14 cellular contexts compared by ENCODE assay signal in genomic region chr6:54010340-54011276, GRCh38.
DNase-seq lines count a peak whose midpoint lies in the region; ATAC-seq and TF ChIP-seq lines count a peak whose summit lies in the region.
"Had no signal": no experiment of that assay in that cellular context is flagged by ENCODE, and none has a peak within 500 bp of the region (broad histone marks: within the 10 kb centered on the region; RNA-seq: fewer than 3 reads in every experiment).

No MANE protein-coding gene starts in this region.

- H3K9me2 ChIP-seq in SK-N-SH = no peaks in the 10 kb centered on the region; the same call in 1 of the 2 replicates

- TF ChIP-seq CTCF in SK-N-SH (IDR thresholded peaks at IDR 0.05) (no peak), neural progenitor cell (IDR thresholded peaks at IDR 0.05) (no peak)

- WGBS in SK-N-SH (ENCODE audit: low lambda C conversion rate) = 3% methylated on average over 7 of the region's 7 CpGs

- H3K9me3 Mint-ChIP-seq in neural progenitor cell = no peaks in the 10 kb centered on the region
- H3K9me3 Mint-ChIP-seq in activated T-cell treated with anti-CD3 and anti-CD28 coated beads, Interleukin-2, amount 50 U/mL, for 72 hours = no peaks in the 10 kb centered on the region

- peaks cover 11% of the 10 kb centered on the region for H3K4me1 Mint-ChIP-seq in neural progenitor cell
- no peaks in the 10 kb centered on the region for H3K4me1 Mint-ChIP-seq in activated T-cell treated with anti-CD3 and anti-CD28 coated beads, Interleukin-2, amount 50 U/mL, for 72 hours (ENCODE audit: low read depth)

- no peaks in the 10 kb centered on the region for H3K36me3 Mint-ChIP-seq in neural progenitor cell
- no peaks in the 10 kb centered on the region for H3K36me3 Mint-ChIP-seq in activated T-cell treated with anti-CD3 and anti-CD28 coated beads, Interleukin-2, amount 50 U/mL, for 72 hours (ENCODE audit: insufficient read depth in 2 of 2)

- H2AFZ ChIP-seq in SK-N-SH (ENCODE audit: low read depth) = no peak overlapping the region
- peak overlapping the region; percentile 31 for H2AFZ ChIP-seq in neural progenitor cell (replicated peaks)

- TF ChIP-seq RAD21 in SK-N-SH (IDR thresholded peaks at IDR 0.05; ENCODE audit: low read length) = no peak

- no peak overlapping the region for H3K27ac Mint-ChIP-seq in neural progenitor cell
- no peak overlapping the region for H3K27ac Mint-ChIP-seq in activated T-cell treated with anti-CD3 and anti-CD28 coated beads, Interleukin-2, amount 50 U/mL, for 72 hours
- H3K27ac Mint-ChIP-seq: effector memory CD8-positive, alpha-beta T cell had no signal

- POLR2A ChIA-PET in SK-N-SH (lab: Yijun Ruan, JAX) = no interaction called here

- no peaks in the 10 kb centered on the region for H3F3A ChIP-seq in SK-N-SH (replicated peaks; ENCODE audit: insufficient read depth)
- no peaks in the 10 kb centered on the region for H3F3A ChIP-seq in neural progenitor cell (ENCODE audit: low read depth)

- H3K4me3 ChIP-seq in SK-N-SH (ENCODE audit: low read depth in 2 of 2, low read length in 1 of 2) (no peak overlapping the region), neural progenitor cell (no peak overlapping the region), MG63 (no peak overlapping the region)

- H3K27ac ChIP-seq in SK-N-SH (ENCODE audit: low read depth in 2 of 2, low read length in 1 of 2) (no peak overlapping the region; a peak in 1 of 4 replicates), neural progenitor cell (no peak overlapping the region)

- H3K79me2 ChIP-seq in SK-N-SH (ENCODE audit: insufficient read depth) (no peaks in the 10 kb centered on the region), neural progenitor cell (ENCODE audit: low read depth) (no peaks in the 10 kb centered on the region)

- H3K4me1 ChIP-seq in SK-N-SH (ENCODE audit: control insufficient read depth in 1 of 2, insufficient read depth in 2 of 2, low read depth in 1 of 2, low read length in 1 of 2) (no peaks in the 10 kb centered on the region), neural progenitor cell (no peaks in the 10 kb centered on the region)

- ATAC-seq in SK-N-SH treated with all-trans-retinoic acid at 6 μM for 48 hours (no peak), Right ventricle myocardium superior (ENCODE audit: poor library complexity) (peak; percentile 91)
- ATAC-seq in activated T-cell treated with anti-CD3 and anti-CD28 coated beads, Interleukin-2, amount 50 U/mL, for 72 hours (replicated peaks in 1 of 2) = no peak
- ATAC-seq: effector memory CD8-positive, alpha-beta T cell had no signal

- intact Hi-C loops in Right ventricle myocardium superior (cut with DNase I) = no loop called here

- DNase-seq in SK-N-SH (no peak), Right ventricle myocardium superior (no peak), neural progenitor cell (ENCODE audit: low spot score) (no peak), NCI-H2107 treated with DMSO at 0.1 percent for 48 hours (lab: John Stamatoyannopoulos, UW; ENCODE audit: unreplicated experiment) (no peak), MG63 (no peak)
- DNase-seq in activated CD4-positive, alpha-beta T cell treated with anti-CD3 and anti-CD28 coated beads for 48 hours = no peak
- no peak for DNase-seq in activated T-cell treated with anti-CD3 and anti-CD28 coated beads, Interleukin-2, amount 50 U/mL, for 72 hours
- DNase-seq: 8988T; activated T-cell treated with anti-CD3 and anti-CD28 coated beads, Interleukin-2, amount 50 U/mL, for 48 hours; effector memory CD8-positive, alpha-beta T cell; NCI-H2171; retina; substantia nigra had no signal

- peaks cover 2% of the 10 kb centered on the region for H3K27me3 Mint-ChIP-seq in neural progenitor cell (ENCODE audit: insufficient read depth, low read depth)
- H3K27me3 Mint-ChIP-seq in activated T-cell treated with anti-CD3 and anti-CD28 coated beads, Interleukin-2, amount 50 U/mL, for 72 hours (ENCODE audit: low read depth) = no peaks in the 10 kb centered on the region

- H3K9ac ChIP-seq in SK-N-SH (no peak overlapping the region), neural progenitor cell (no peak overlapping the region)

- CTCF ChIA-PET in SK-N-SH (lab: Yijun Ruan, JAX) = no interaction called here

- no peak for TF ChIP-seq EP300 in SK-N-SH (IDR thresholded peaks at IDR 0.05; ENCODE audit: borderline replicate concordance in 1 of 2, low read depth in 1 of 2, low read length in 1 of 2)

- H3K9me3 ChIP-seq in SK-N-SH (no peaks in the 10 kb centered on the region), neural progenitor cell (ENCODE audit: low read depth) (no peaks in the 10 kb centered on the region), MG63 (no peaks in the 10 kb centered on the region)

- H3K4me2 ChIP-seq in SK-N-SH = 0 out of 2 replicates have a peak overlapping the region, but pooled peaks have one; percentile 4
- H3K4me2 ChIP-seq in neural progenitor cell = no peak overlapping the region

- no peaks in the 10 kb centered on the region for H3K36me3 ChIP-seq in SK-N-SH (replicated peaks in 1 of 2; ENCODE audit: control insufficient read depth in 1 of 2, insufficient read depth in 2 of 2, low read length in 1 of 2)
- no peaks in the 10 kb centered on the region for H3K36me3 ChIP-seq in neural progenitor cell
- H3K36me3 ChIP-seq in MG63 = no peaks in the 10 kb centered on the region

- no peak overlapping the region for H3K4me3 Mint-ChIP-seq in neural progenitor cell
- no peak overlapping the region for H3K4me3 Mint-ChIP-seq in activated T-cell treated with anti-CD3 and anti-CD28 coated beads, Interleukin-2, amount 50 U/mL, for 72 hours
- H3K4me3 Mint-ChIP-seq: effector memory CD8-positive, alpha-beta T cell had no signal

- H4K20me1 ChIP-seq in SK-N-SH (ENCODE audit: insufficient read depth) (no peaks in the 10 kb centered on the region), neural progenitor cell (ENCODE audit: low read depth) (no peaks in the 10 kb centered on the region)

- H3K27me3 ChIP-seq in SK-N-SH (ENCODE audit: insufficient read depth) (peaks cover 43% of the 10 kb centered on the region; the same call in 1 of the 2 replicates), neural progenitor cell (no peaks in the 10 kb centered on the region), MG63 (no peaks in the 10 kb centered on the region)

TF ChIP-seq in SK-N-SH, 30 proteins besides CTCF, POLR2A, EP300 and RAD21 (continues in another document):
- TF ChIP-seq SMC3 (IDR thresholded peaks at IDR 0.05; ENCODE audit: low read depth, low read length) (no peak), TCF12 (IDR thresholded peaks at IDR 0.05) (no peak), ZBTB33 (IDR thresholded peaks at IDR 0.05; ENCODE audit: borderline replicate concordance, low read depth) (no peak), JUND (IDR thresholded peaks at IDR 0.05) (no peak), NFIC (IDR thresholded peaks at IDR 0.05; ENCODE audit: borderline replicate concordance) (no peak), EZH2phosphoT487 (IDR thresholded peaks at IDR 0.05; ENCODE audit: borderline replicate concordance, low read depth) (no peak), MEF2A (IDR thresholded peaks at IDR 0.05; ENCODE audit: borderline replicate concordance, low read depth) (no peak)

TF ChIP-seq in SK-N-SH treated with all-trans-retinoic acid at 6 μM for 48 hours, 23 proteins besides CTCF, POLR2A, EP300 and RAD21:
- TF ChIP-seq BACH2 (CRISPR knock-in tag; IDR thresholded peaks at IDR 0.05; ENCODE audit: borderline replicate concordance) (no peak), ARNTL (CRISPR knock-in tag; IDR thresholded peaks at IDR 0.05; ENCODE audit: borderline replicate concordance, low read depth) (no peak), PATZ1 (CRISPR knock-in tag; IDR thresholded peaks at IDR 0.05; ENCODE audit: borderline replicate concordance) (no peak), CSDC2 (CRISPR knock-in tag; IDR thresholded peaks at IDR 0.05) (no peak), ISL1 (CRISPR knock-in tag; IDR thresholded peaks at IDR 0.05) (no peak), ZFP30 (CRISPR knock-in tag; IDR thresholded peaks at IDR 0.05) (no peak), TCF4 (CRISPR knock-in tag; IDR thresholded peaks at IDR 0.05; ENCODE audit: borderline replicate concordance) (no peak), ESRRG (CRISPR knock-in tag; IDR thresholded peaks at IDR 0.05) (no peak), SNAI2 (CRISPR knock-in tag; IDR thresholded peaks at IDR 0.05) (no peak)
